In the genomic region with DNA sequence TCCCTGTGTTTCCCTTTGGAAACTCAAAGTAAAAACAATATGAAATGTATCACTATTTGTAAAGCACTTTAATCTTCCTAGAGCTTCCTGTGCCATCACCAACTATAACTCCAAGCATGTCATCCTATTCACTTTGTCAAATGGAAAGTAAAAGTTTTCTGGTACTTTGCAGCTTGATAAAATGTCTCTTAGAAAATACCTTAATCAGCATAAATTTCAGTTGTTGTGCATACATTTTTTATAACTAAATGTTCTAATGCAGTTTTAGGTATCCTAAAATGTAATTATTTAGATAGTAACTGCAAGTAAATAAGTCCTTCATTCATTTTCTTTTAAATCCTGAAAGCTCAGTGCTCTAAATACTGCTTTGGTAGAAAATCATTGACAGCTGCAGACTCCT, we compare ENCODE assay signal across 19 cellular contexts.
DNase-seq lines count a peak whose midpoint lies in the region; ATAC-seq, FAIRE-seq and TF ChIP-seq lines count a peak whose summit lies in the region.
"Had no signal": no experiment of that assay in that cellular context is flagged by ENCODE, and none has a peak within 500 bp of the region (broad histone marks: within the 10 kb centered on the region; RNA-seq: fewer than 3 reads in every experiment).

No MANE protein-coding gene starts in this region.

- TF ChIP-seq CTCF in HepG2 (CRISPR knock-in tag; IDR thresholded peaks at IDR 0.05) = no peak
- TF ChIP-seq CTCF in right lobe of liver (IDR thresholded peaks at IDR 0.05) = no peak
- no peak for TF ChIP-seq CTCF in IMR-90 (conservative IDR thresholded peaks at IDR 0.05; ENCODE audit: low read depth, low read length)
- TF ChIP-seq CTCF in H1 (IDR thresholded peaks at IDR 0.05; ENCODE audit: control extremely low read depth in 1 of 3, insufficient read depth in 1 of 3, low read depth in 1 of 3, low read length in 3 of 3) = no peak
- no peak for TF ChIP-seq CTCF in mammary epithelial cell (conservative IDR thresholded peaks at IDR 0.05 in 1 of 2, IDR thresholded peaks at IDR 0.05 in 1 of 2; ENCODE audit: extremely low read depth in 1 of 2, insufficient read depth in 1 of 2, low read depth in 1 of 2, low read length in 2 of 2)

- DNase-seq in HepG2 (ENCODE audit: low spot score) = no peak
- DNase-seq in right lobe of liver = no peak
- DNase-seq in IMR-90 = no peak
- no peak for DNase-seq in H1 (ENCODE audit: low read depth in 1 of 2, low spot score in 2 of 2)
- no peak for DNase-seq in mammary epithelial cell
- no peak for DNase-seq in dermis blood vessel endothelial cell
- DNase-seq: 8988T; AML-193; CD4-positive, alpha-beta T cell; CD8-positive, alpha-beta memory T cell; COR-L47; DMS79 treated with DMSO at 0.1 percent for 48 hours; GF-D8 had no signal

- no peaks in the 10 kb centered on the region for H3K23me2 ChIP-seq in H1 (ENCODE audit: low read depth, low read length)

- intact Hi-C loops in HepG2 (cut with micrococcal nuclease; ENCODE audit: unreplicated experiment) = no loop called here
- intact Hi-C loops in right lobe of liver (cut with DNase I) = no loop called here
- intact Hi-C loops in IMR-90 (cut with micrococcal nuclease) = no loop called here
- intact Hi-C loops in mammary epithelial cell (cut with micrococcal nuclease) = no loop called here

- H4K5ac ChIP-seq in IMR-90 (ENCODE audit: low read depth, low read length) (no peak overlapping the region), H1 (ENCODE audit: insufficient read length, low read depth, low read length) (no peak overlapping the region)

- FAIRE-seq in HepG2 (lab: Jason Lieb, UNC) (no peak), H1 (lab: Jason Lieb, UNC) (no peak)
- FAIRE-seq: A204.1, G401.6, GM12891, GM19239 had no signal

- H2AK5ac ChIP-seq in IMR-90 (ENCODE audit: low read depth, low read length) (no peak overlapping the region), H1 (ENCODE audit: low read depth, low read length) (no peak overlapping the region)

- no peak overlapping the region for H2BK5ac ChIP-seq in IMR-90 (ENCODE audit: low read depth, low read length, poor library complexity, severe bottlenecking)
- no peak overlapping the region for H2BK5ac ChIP-seq in H1 (ENCODE audit: low read depth, low read length)

- H3K9me3 ChIP-seq in HepG2 (ENCODE audit: low read length) (no peaks in the 10 kb centered on the region), right lobe of liver (no peaks in the 10 kb centered on the region), IMR-90 (ENCODE audit: control insufficient read depth, insufficient read depth, low read length) (no peaks in the 10 kb centered on the region), H1 (ENCODE audit: insufficient read depth in 2 of 2, low read depth in 1 of 2, low read length in 1 of 2) (no peaks in the 10 kb centered on the region), mammary epithelial cell (replicated peaks; ENCODE audit: insufficient read depth, low read length) (no peaks in the 10 kb centered on the region)
- H3K9me3 ChIP-seq: BLaER1 treated with 17β-estradiol and CSF1 and Interleukin-3, amounts not matched to agents 10 nM and 100 nM had no signal

- H4K20me1 ChIP-seq in HepG2 (ENCODE audit: insufficient read depth, low read length) (no peaks in the 10 kb centered on the region), IMR-90 (ENCODE audit: insufficient read depth, low read length) (no peaks in the 10 kb centered on the region), H1 (replicated peaks in 1 of 2; ENCODE audit: control insufficient read depth in 1 of 2, insufficient read depth in 2 of 2, low read length in 2 of 2) (no peaks in the 10 kb centered on the region), mammary epithelial cell (ENCODE audit: insufficient read depth, low read length) (no peaks in the 10 kb centered on the region)
- H4K20me1 ChIP-seq: BLaER1 treated with 17β-estradiol and CSF1 and Interleukin-3, amounts not matched to agents 10 nM and 100 nM had no signal

- H3K14ac ChIP-seq in IMR-90 (replicated peaks; ENCODE audit: low read depth, low read length) (no peak overlapping the region), H1 (ENCODE audit: insufficient read length) (no peak overlapping the region)

- H3K4me3 ChIP-seq in HepG2 (replicated peaks in 1 of 3; ENCODE audit: insufficient read depth in 1 of 3, low read depth in 2 of 3, low read length in 3 of 3) (no peak overlapping the region), right lobe of liver (no peak overlapping the region), IMR-90 (ENCODE audit: insufficient read depth, low read depth, low read length) (no peak overlapping the region), H1 (ENCODE audit: extremely low read depth in 1 of 4, insufficient read depth in 2 of 4, low read depth in 3 of 4, low read length in 4 of 4) (no peak overlapping the region), mammary epithelial cell (replicated peaks in 1 of 3; ENCODE audit: insufficient read depth in 1 of 3, low read depth in 2 of 3, low read length in 3 of 3) (no peak overlapping the region)
- H3K4me3 ChIP-seq: BLaER1 treated with 17β-estradiol and CSF1 and Interleukin-3, amounts not matched to agents 10 nM and 100 nM had no signal

- no peaks in the 10 kb centered on the region for H3K9me1 ChIP-seq in IMR-90 (ENCODE audit: insufficient read depth, low read length)

- CTCF ChIA-PET in HepG2 (lab: Yijun Ruan, JAX; ENCODE audit: low intra/inter-chr PET ratio, low total read pairs) (no interaction called here), IMR-90 (lab: Yijun Ruan, JAX) (no interaction called here), H1 (lab: Charles Lee; ENCODE audit: partially characterized antibody) (interaction anchor here (0.6 kb wide), 1 partner anchor 310 kb away, joined by 3 read pairs; no protein-coding TSS in a partner anchor), mammary epithelial cell (lab: Charles Lee; ENCODE audit: low non-redundant PET) (no interaction called here)

- TF ChIP-seq EP300 in HepG2 (IDR thresholded peaks at IDR 0.05; ENCODE audit: low read depth in 2 of 2, low read length in 2 of 2) = no peak
- no peak for TF ChIP-seq EP300 in HepG2 (CRISPR knock-in tag; IDR thresholded peaks at IDR 0.05; ENCODE audit: borderline replicate concordance)
- TF ChIP-seq EP300 in H1 (IDR thresholded peaks at IDR 0.05; ENCODE audit: borderline replicate concordance in 1 of 2, low read depth in 2 of 2, low read length in 2 of 2) = no peak

- in situ Hi-C loops in HepG2 (cut with HindIII; ENCODE audit: extremely low pct_ligation_motif_present, low pct_unique_long_range_greater_than_20kb) (no loop called here), IMR-90 (cut with MboI; ENCODE audit: low sequenced_read_pairs) (no loop called here), mammary epithelial cell (cut with MboI; ENCODE audit: low sequenced_read_pairs in 2 of 2) (no loop called here)

- no peak overlapping the region for H2AK9ac ChIP-seq in IMR-90 (replicated peaks; ENCODE audit: low read depth, low read length, poor library complexity)

- H3K4me1 ChIP-seq in HepG2 (ENCODE audit: insufficient read depth, low read length) = no peaks in the 10 kb centered on the region
- no peaks in the 10 kb centered on the region for H3K4me1 ChIP-seq in right lobe of liver
- H3K4me1 ChIP-seq in IMR-90 (ENCODE audit: control insufficient read depth, insufficient read depth, low read length) = no peaks in the 10 kb centered on the region
- H3K4me1 ChIP-seq in H1 (replicated peaks in 1 of 4; ENCODE audit: control insufficient read depth in 3 of 4, insufficient read depth in 4 of 4, low read length in 3 of 4) = no peaks in the 10 kb centered on the region
- H3K4me1 ChIP-seq in mammary epithelial cell (ENCODE audit: insufficient read depth, low read length) = no peaks in the 10 kb centered on the region
- H3K4me1 ChIP-seq: BLaER1 treated with 17β-estradiol and CSF1 and Interleukin-3, amounts not matched to agents 10 nM and 100 nM had no signal

- H2AFZ ChIP-seq in HepG2 (ENCODE audit: low read length) (no peak overlapping the region), IMR-90 (replicated peaks; ENCODE audit: low read length, poor library complexity) (no peak overlapping the region), H1 (ENCODE audit: low read length) (no peak overlapping the region), mammary epithelial cell (ENCODE audit: low read depth, low read length) (no peak overlapping the region)

- H3K9ac ChIP-seq in HepG2 (ENCODE audit: insufficient read depth, low read depth, low read length) = no peak overlapping the region
- no peak overlapping the region for H3K9ac ChIP-seq in IMR-90 (ENCODE audit: low read depth, low read length)
- H3K9ac ChIP-seq in H1 (replicated peaks in 1 of 4; ENCODE audit: extremely low read depth in 1 of 4, low read depth in 3 of 4, low read length in 3 of 4) = no peak overlapping the region
- H3K9ac ChIP-seq in mammary epithelial cell (ENCODE audit: insufficient read depth, low read length) = no peak overlapping the region
- H3K9ac ChIP-seq: BLaER1 treated with 17β-estradiol and CSF1 and Interleukin-3, amounts not matched to agents 10 nM and 100 nM had no signal

- no TSS peak for BruUV-seq in HepG2 (replicated peaks; lab: Mats Ljungman, UMichigan)
- no TSS peak for BruUV-seq in IMR-90 (replicated peaks; lab: Mats Ljungman, UMichigan)
- no TSS peak for BruUV-seq in mammary epithelial cell (replicated peaks; lab: Mats Ljungman, UMichigan)

- POLR2A ChIA-PET in HepG2 (lab: Yijun Ruan, JAX) = no interaction called here
- POLR2A ChIA-PET in IMR-90 (lab: Charles Lee; ENCODE audit: unreplicated experiment) = no interaction called here
- POLR2A ChIA-PET in H1 (lab: Charles Lee; ENCODE audit: partially characterized antibody) = interaction anchor here (1.0 kb wide), 1 partner anchor 10 kb away, joined by 3 read pairs; no protein-coding TSS in a partner anchor

- TF ChIP-seq RAD21 in HepG2 (CRISPR knock-in tag; IDR thresholded peaks at IDR 0.05) (no peak), IMR-90 (IDR thresholded peaks at IDR 0.05; ENCODE audit: low read length) (no peak), H1 (IDR thresholded peaks at IDR 0.05 in 1 of 2, conservative IDR thresholded peaks at IDR 0.05 in 1 of 2; ENCODE audit: low read depth in 2 of 2, low read length in 2 of 2) (no peak)

- H3K4me2 ChIP-seq in HepG2 (ENCODE audit: low read depth, low read length) (no peak overlapping the region), IMR-90 (ENCODE audit: low read depth, low read length) (no peak overlapping the region), H1 (ENCODE audit: insufficient read depth in 1 of 2, low read depth in 2 of 2, low read length in 2 of 2) (no peak overlapping the region), mammary epithelial cell (ENCODE audit: insufficient read depth, low read depth, low read length) (no peak overlapping the region)
- H3K4me2 ChIP-seq: BLaER1 treated with 17β-estradiol and CSF1 and Interleukin-3, amounts not matched to agents 10 nM and 100 nM had no signal

- H4K8ac ChIP-seq in IMR-90 (ENCODE audit: low read depth in 2 of 2, low read length in 2 of 2) (no peak overlapping the region), H1 (ENCODE audit: extremely low read depth, insufficient read depth, low read length) (no peak overlapping the region)

- H3K18ac ChIP-seq in IMR-90 (ENCODE audit: low read depth, low read length) = no peak overlapping the region
- no peak overlapping the region for H3K18ac ChIP-seq in H1 (ENCODE audit: extremely low read depth, low read length)

- H3K79me1 ChIP-seq in IMR-90 (ENCODE audit: low read depth in 1 of 2, low read length in 2 of 2) (no peaks in the 10 kb centered on the region), H1 (ENCODE audit: low read depth, low read length) (no peaks in the 10 kb centered on the region)

- no peak for ATAC-seq in HepG2
- ATAC-seq in right lobe of liver = no peak
- no peak for ATAC-seq in IMR-90 (ENCODE audit: low read depth)

- H3K27me3 ChIP-seq in HepG2 (ENCODE audit: control insufficient read depth in 1 of 2, insufficient read depth in 2 of 2, low read length in 2 of 2) = no peaks in the 10 kb centered on the region
- H3K27me3 ChIP-seq in right lobe of liver = no peaks in the 10 kb centered on the region
- H3K27me3 ChIP-seq in IMR-90 (ENCODE audit: control insufficient read depth, insufficient read depth, low read length) = no peaks in the 10 kb centered on the region
- no peaks in the 10 kb centered on the region for H3K27me3 ChIP-seq in H1 (replicated peaks in 1 of 4; ENCODE audit: control insufficient read depth in 3 of 4, extremely low read depth in 1 of 4, insufficient read depth in 3 of 4, low read length in 3 of 4)
- peaks cover 2% of the 10 kb centered on the region for H3K27me3 ChIP-seq in mammary epithelial cell (ENCODE audit: insufficient read depth, low read length)
- H3K27me3 ChIP-seq: BLaER1 treated with 17β-estradiol and CSF1 and Interleukin-3, amounts not matched to agents 10 nM and 100 nM had no signal

- H4K91ac ChIP-seq in IMR-90 (ENCODE audit: insufficient read depth, low read depth, low read length) (no peak overlapping the region), H1 (replicated peaks; ENCODE audit: insufficient read length, low read length) (no peak overlapping the region)

- H3K27ac ChIP-seq in HepG2 (ENCODE audit: extremely low read length, insufficient read depth, low read length) (no peak overlapping the region), right lobe of liver (no peak overlapping the region), IMR-90 (ENCODE audit: insufficient read depth, low read length) (no peak overlapping the region), H1 (ENCODE audit: low read depth, low read length) (no peak overlapping the region), mammary epithelial cell (ENCODE audit: insufficient read depth, low read depth, low read length) (no peak overlapping the region)
- H3K27ac ChIP-seq: BLaER1 treated with 17β-estradiol and CSF1 and Interleukin-3, amounts not matched to agents 10 nM and 100 nM; C4-2B had no signal

- H3K36me3 ChIP-seq in HepG2 (replicated peaks in 1 of 2; ENCODE audit: control insufficient read depth in 1 of 2, insufficient read depth in 2 of 2, low read length in 2 of 2) (no peaks in the 10 kb centered on the region), right lobe of liver (no peaks in the 10 kb centered on the region), IMR-90 (ENCODE audit: control insufficient read depth, insufficient read depth, low read length) (no peaks in the 10 kb centered on the region), H1 (ENCODE audit: control insufficient read depth in 2 of 4, insufficient read depth in 4 of 4, low read length in 3 of 4) (peaks cover 0 to 7% (median 3%) of the 10 kb centered on the region in 4 experiments; a peak in 3 of 8 replicates), mammary epithelial cell (ENCODE audit: insufficient read depth, low read length) (no peaks in the 10 kb centered on the region)
- H3K36me3 ChIP-seq: BLaER1 treated with 17β-estradiol and CSF1 and Interleukin-3, amounts not matched to agents 10 nM and 100 nM had no signal

- H3K4ac ChIP-seq in IMR-90 (ENCODE audit: low read depth, low read length) (no peak overlapping the region), H1 (replicated peaks; ENCODE audit: insufficient read length, low read depth, low read length) (no peak overlapping the region)

- no peak overlapping the region for H2BK12ac ChIP-seq in H1 (ENCODE audit: low read depth, low read length)

- dilution Hi-C loops in IMR-90 (cut with HindIII; ENCODE audit: low sequenced_read_pairs, unreplicated experiment) = no loop called here
- dilution Hi-C loops in mammary epithelial cell (cut with HindIII; ENCODE audit: low sequenced_read_pairs) = no loop called here

- H2BK120ac ChIP-seq in IMR-90 (ENCODE audit: low read depth, low read length) (no peak overlapping the region), H1 (replicated peaks; ENCODE audit: low read depth, low read length) (no peak overlapping the region)

- H3K79me2 ChIP-seq in HepG2 (ENCODE audit: insufficient read depth, low read length) = no peaks in the 10 kb centered on the region
- H3K79me2 ChIP-seq in H1 (ENCODE audit: control insufficient read depth in 1 of 2, insufficient read depth in 2 of 2, low read length in 2 of 2) = no peaks in the 10 kb centered on the region
- H3K79me2 ChIP-seq in mammary epithelial cell (ENCODE audit: insufficient read depth, low read length) = no peaks in the 10 kb centered on the region

- TF ChIP-seq POLR2A in HepG2 (IDR thresholded peaks at IDR 0.05; ENCODE audit: insufficient read depth in 1 of 2, low read depth in 2 of 2, low read length in 2 of 2) (no peak), right lobe of liver (IDR thresholded peaks at IDR 0.05) (no peak), IMR-90 (IDR thresholded peaks at IDR 0.05; ENCODE audit: low read depth, low read length) (no peak), H1 (IDR thresholded peaks at IDR 0.05; ENCODE audit: control extremely low read depth in 1 of 2, low read depth in 2 of 2, low read length in 2 of 2) (no peak)

- no peak overlapping the region for H2BK20ac ChIP-seq in IMR-90 (ENCODE audit: low read depth, low read length)
- no peak overlapping the region for H2BK20ac ChIP-seq in H1 (ENCODE audit: low read length)

- H3K56ac ChIP-seq in IMR-90 (ENCODE audit: extremely low read depth, insufficient read depth, low read length) (no peak overlapping the region), H1 (replicated peaks; ENCODE audit: insufficient read length, low read depth, low read length) (no peak overlapping the region)

- H2BK15ac ChIP-seq in IMR-90 (ENCODE audit: low read depth, low read length) (no peak overlapping the region), H1 (ENCODE audit: low read length) (no peak overlapping the region)

- H3K23ac ChIP-seq in IMR-90 (ENCODE audit: low read depth, low read length) = no peak overlapping the region
- no peak overlapping the region for H3K23ac ChIP-seq in H1 (ENCODE audit: insufficient read length)
